ENCODE assay signal across 1 cellular context in genomic region chr6:41045664-41046063, GRCh38.
TF ChIP-seq lines count a peak whose summit lies in the region.

No MANE protein-coding gene starts in this region.

TF ChIP-seq in H1, 55 proteins besides CTCF, POLR2A, EP300 and RAD21:
- TF ChIP-seq JUN (IDR thresholded peaks at IDR 0.05; ENCODE audit: low read depth, low read length) = no peak
- TF ChIP-seq, protein P1, sequence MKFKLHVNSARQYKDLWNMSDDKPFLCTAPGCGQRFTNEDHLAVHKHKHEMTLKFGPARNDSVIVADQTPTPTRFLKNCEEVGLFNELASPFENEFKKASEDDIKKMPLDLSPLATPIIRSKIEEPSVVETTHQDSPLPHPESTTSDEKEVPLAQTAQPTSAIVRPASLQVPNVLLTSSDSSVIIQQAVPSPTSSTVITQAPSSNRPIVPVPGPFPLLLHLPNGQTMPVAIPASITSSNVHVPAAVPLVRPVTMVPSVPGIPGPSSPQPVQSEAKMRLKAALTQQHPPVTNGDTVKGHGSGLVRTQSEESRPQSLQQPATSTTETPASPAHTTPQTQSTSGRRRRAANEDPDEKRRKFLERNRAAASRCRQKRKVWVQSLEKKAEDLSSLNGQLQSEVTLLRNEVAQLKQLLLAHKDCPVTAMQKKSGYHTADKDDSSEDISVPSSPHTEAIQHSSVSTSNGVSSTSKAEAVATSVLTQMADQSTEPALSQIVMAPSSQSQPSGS (IDR thresholded peaks at IDR 0.05; ENCODE audit: low read length) = no peak
- no peak for TF ChIP-seq BACH1 (IDR thresholded peaks at IDR 0.05; ENCODE audit: low read length)
- TF ChIP-seq KDM5A (IDR thresholded peaks at IDR 0.05; ENCODE audit: low read length) = no peak
- TF ChIP-seq GTF2F1 (IDR thresholded peaks at IDR 0.05; ENCODE audit: borderline replicate concordance, low read depth, low read length) = no peak
- no peak for TF ChIP-seq SIX5 (IDR thresholded peaks at IDR 0.05; ENCODE audit: low read depth, low read length)
- TF ChIP-seq ZNF274 (IDR thresholded peaks at IDR 0.05; ENCODE audit: borderline replicate concordance, extremely low read depth, low read length) = no peak
